Comparison of ENCODE assay signal across 8 cellular contexts in genomic region chr1:200488375-200489165, GRCh38.
DNase-seq lines count a peak whose midpoint lies in the region; ATAC-seq and TF ChIP-seq lines count a peak whose summit lies in the region.

No MANE protein-coding gene starts in this region.

- H3K27ac Mint-ChIP-seq in nephron progenitor cell: no peak overlapping the region

- H3K36me3 Mint-ChIP-seq in nephron progenitor cell (ENCODE audit: low read depth): no peaks in the 10 kb centered on the region

- TF ChIP-seq CTCF in AG09319 (IDR thresholded peaks at IDR 0.05; ENCODE audit: low read depth, low read length): peak; percentile 82
- peak; percentile 83 for TF ChIP-seq CTCF in GM13977 (IDR thresholded peaks at IDR 0.05; ENCODE audit: extremely low read depth, insufficient read depth, missing control alignments)
- TF ChIP-seq CTCF in fibroblast of pulmonary artery (IDR thresholded peaks at IDR 0.05; ENCODE audit: low read length, missing control alignments): peak; percentile 90
- peak; percentile 86 for TF ChIP-seq CTCF in nephron progenitor cell (IDR thresholded peaks at IDR 0.05)

- DNase-seq in AG09319 (ENCODE audit: extremely low read depth, low read depth): peak; percentile 60
- DNase-seq in GM13977 (ENCODE audit: low spot score): peak; percentile 56
- DNase-seq in NCI-H69 (lab: John Stamatoyannopoulos, UW): peak; percentile 83
- peak; percentile 15 for DNase-seq in activated T-cell treated with anti-CD3 and anti-CD28 coated beads for 48 hours (ENCODE audit: low read depth)
- peak; percentile 87 for DNase-seq in fibroblast of pulmonary artery (ENCODE audit: low read depth)
- DNase-seq in nephron progenitor cell: peak; percentile 60

- no peaks in the 10 kb centered on the region for H3K9me3 Mint-ChIP-seq in nephron progenitor cell

- peaks cover 12% of the 10 kb centered on the region for H3K27me3 Mint-ChIP-seq in nephron progenitor cell (ENCODE audit: low read depth, poor library complexity)

- H3K4me3 Mint-ChIP-seq in nephron progenitor cell: peak overlapping the region; percentile 34

- no peak overlapping the region for H3K4me3 ChIP-seq in fibroblast of pulmonary artery (replicated peaks; ENCODE audit: low read depth, low read length)

- H3K4me1 Mint-ChIP-seq in nephron progenitor cell: peaks cover 48% of the 10 kb centered on the region

- in situ Hi-C loops in GM13977 (cut with MboI; ENCODE audit: low pct_unique_long_range_greater_than_20kb, low sequenced_read_pairs, unreplicated experiment): no loop called here

- ATAC-seq in HG03442 (IDR thresholded peaks at IDR 0.05; ENCODE audit: unreplicated experiment) (peak; percentile 70), HG03280 (IDR thresholded peaks at IDR 0.05; ENCODE audit: unreplicated experiment) (no peak)

Comparison
In these comparisons a context has a peak if more than half of its experiments do, and no peak if none do; other contexts are left out.
1. DNase-seq: peak in every context shown above with its lines; median percentile 87 in fibroblast of pulmonary artery; 83 in NCI-H69; 60 in AG09319; 60 in nephron progenitor cell; 56 in GM13977; 15 in activated T-cell treated with anti-CD3 and anti-CD28 coated beads for 48 hours.